ENCODE assay signal across 9 cellular contexts in genomic region chr10:132001238-132001977, GRCh38. TPM values are rescaled to one million over a fixed set of nuclear protein-coding genes. Genes with fewer than 3 reads are reported as not detected.
DNase-seq lines count a peak whose midpoint lies in the region; ATAC-seq and TF ChIP-seq lines count a peak whose summit lies in the region.
"Had no signal": no experiment of that assay in that cellular context is flagged by ENCODE, and none has a peak within 500 bp of the region (broad histone marks: within the 10 kb centered on the region; RNA-seq: fewer than 3 reads in every experiment).

No MANE protein-coding gene starts in this region.

- intact Hi-C loops in mucosa of descending colon (cut with DNase I, micrococcal nuclease), result no loop called here

- H3K36me3 ChIP-seq in mucosa of descending colon (ENCODE audit: low read depth), result no peaks in the 10 kb centered on the region

- peaks cover 5% of the 10 kb centered on the region for H3K4me1 Mint-ChIP-seq in activated T-helper 17 cell treated with anti-CD3 and anti-CD28 coated beads, Interleukin-2, amount 50 U/mL, for 72 hours
- peaks cover 22% of the 10 kb centered on the region for H3K4me1 Mint-ChIP-seq in neural crest cell

- DNase-seq in NCI-H146 (lab: John Stamatoyannopoulos, UW) (peak; percentile 63), NCI-H146 treated with DMSO at 0.1 percent for 48 hours (lab: John Stamatoyannopoulos, UW; ENCODE audit: unreplicated experiment) (no peak), LHCN-M2 (ENCODE audit: low read depth) (peak; percentile 31), neural crest cell (ENCODE audit: low read depth, low spot score) (no peak), KBM-7 (no peak), mucosa of descending colon (no peak)
- DNase-seq: kidney had no signal

- peak overlapping the region; percentile 28 for H3K27ac Mint-ChIP-seq in activated T-helper 17 cell treated with anti-CD3 and anti-CD28 coated beads, Interleukin-2, amount 50 U/mL, for 72 hours
- H3K27ac Mint-ChIP-seq in neural crest cell (ENCODE audit: unreplicated experiment), result peak overlapping the region; percentile 63

- peak; percentile 73 for ATAC-seq in activated T-helper 17 cell treated with anti-CD3 and anti-CD28 coated beads, Interleukin-2, amount 50 U/mL, for 72 hours (replicated peaks)
- ATAC-seq in mucosa of descending colon, result no peak
- ATAC-seq in GM21381 (IDR thresholded peaks at IDR 0.05; ENCODE audit: unreplicated experiment), result no peak

- no peak overlapping the region for H3K4me3 ChIP-seq in mucosa of descending colon

- in situ Hi-C loops in KBM-7 (cut with MboI; ENCODE audit: low pct_unique_long_range_greater_than_20kb, low sequenced_read_pairs), result no loop called here

- H3K9me3 Mint-ChIP-seq in activated T-helper 17 cell treated with anti-CD3 and anti-CD28 coated beads, Interleukin-2, amount 50 U/mL, for 72 hours, result no peaks in the 10 kb centered on the region
- H3K9me3 Mint-ChIP-seq in neural crest cell, result no peaks in the 10 kb centered on the region

- peaks cover 4% of the 10 kb centered on the region for H3K27me3 Mint-ChIP-seq in activated T-helper 17 cell treated with anti-CD3 and anti-CD28 coated beads, Interleukin-2, amount 50 U/mL, for 72 hours
- no peaks in the 10 kb centered on the region for H3K27me3 Mint-ChIP-seq in neural crest cell (ENCODE audit: low read depth)

- H3K36me3 Mint-ChIP-seq in activated T-helper 17 cell treated with anti-CD3 and anti-CD28 coated beads, Interleukin-2, amount 50 U/mL, for 72 hours (ENCODE audit: low read depth), result no peaks in the 10 kb centered on the region
- no peaks in the 10 kb centered on the region for H3K36me3 Mint-ChIP-seq in neural crest cell (ENCODE audit: low read depth)

- no peak for TF ChIP-seq CTCF in neural crest cell (conservative IDR thresholded peaks at IDR 0.05)
- TF ChIP-seq CTCF in mucosa of descending colon (IDR thresholded peaks at IDR 0.05), result no peak

- no peak overlapping the region for H3K4me3 Mint-ChIP-seq in activated T-helper 17 cell treated with anti-CD3 and anti-CD28 coated beads, Interleukin-2, amount 50 U/mL, for 72 hours
- H3K4me3 Mint-ChIP-seq in neural crest cell, result no peak overlapping the region

- H3K9me3 ChIP-seq in mucosa of descending colon, result peaks cover 6% of the 10 kb centered on the region

- peaks cover 4% of the 10 kb centered on the region for H3K4me1 ChIP-seq in mucosa of descending colon (ENCODE audit: low read depth)

RNA-seq across cellular contexts. Expression of gene BNIP3, which starts 19.7 kb away (rescaled TPM):
- total RNA-seq in LHCN-M2 (2014; rRNA removed) (425 and 456 TPM in 2 replicates), neural crest cell (26.1 and 33.1 TPM in 2 replicates), mucosa of descending colon (10 to 100 TPM in 1 of 3 donors, 1 to 10 TPM in 2; 2.5 to 25.8 (median 5.6) TPM)
- 123 TPM for polyA plus RNA-seq in LHCN-M2 (2012)
- 100 to 1,000 TPM; 102 to 362 TPM for total RNA-seq in activated T-helper 17 cell treated with anti-CD3 and anti-CD28 coated beads, Interleukin-2, amount 50 U/mL, for 72 hours

Comparison
In these comparisons a context has a peak if more than half of its experiments do, and no peak if none do; other contexts are left out.
1. DNase-seq: peak in NCI-H146 (single experiment) and LHCN-M2 (single experiment); none in NCI-H146 treated with DMSO at 0.1 percent for 48 hours (single experiment), neural crest cell (single experiment), KBM-7 (single experiment) and mucosa of descending colon (0 of 3).